Comparison of ENCODE assay signal across 22 cellular contexts in genomic region chr17:18015603-18016002, GRCh38. TPM values are rescaled to one million over a fixed set of nuclear protein-coding genes. Genes with fewer than 3 reads are reported as not detected.
"Had no signal": no experiment of that assay in that cellular context is flagged by ENCODE, and none has a peak within 500 bp of the region (broad histone marks: within the 10 kb centered on the region; RNA-seq: fewer than 3 reads in every experiment).

No MANE protein-coding gene starts in this region.

- H3K27me3 ChIP-seq: adrenal gland, esophagus muscularis mucosa, gastroesophageal sphincter, neutrophil, sigmoid colon, thyroid gland had no signal

- FAIRE-seq: astrocyte, bronchial epithelial cell, endothelial cell of umbilical vein had no signal

- H3K27ac Mint-ChIP-seq: activated CD4-positive, alpha-beta memory T cell treated with anti-CD3 and anti-CD28 coated beads for 36 hours; activated CD4-positive, alpha-beta T cell treated with anti-CD3 and anti-CD28 coated beads for 36 hours; activated T-helper 1 cell treated with anti-CD3 and anti-CD28 coated beads, Interleukin-12 subunit alpha, Interleukin-12 subunit beta, Interleukin-2, Interleukin-4 antibody, amounts not matched to agents 30 ng/mL and 10 ng/mL and 1 ng/mL, durations not matched to agents 14 hours and 24 hours and 36 hours; dendritic cell treated with granulocyte-macrophage colony-stimulating factor and Interleukin-4, amounts not matched to agents 40 ng/mL and 50 ng/mL, for 4 days; memory B cell; WTC11 had no signal

- H3K27me3 Mint-ChIP-seq: activated CD4-positive, alpha-beta memory T cell treated with anti-CD3 and anti-CD28 coated beads for 36 hours; activated CD4-positive, alpha-beta T cell treated with anti-CD3 and anti-CD28 coated beads for 36 hours; dendritic cell treated with granulocyte-macrophage colony-stimulating factor and Interleukin-4, amounts not matched to agents 40 ng/mL and 50 ng/mL, for 4 days; memory B cell; naive thymus-derived CD8-positive, alpha-beta T cell had no signal

- H3K27ac ChIP-seq: adrenal gland, esophagus muscularis mucosa, gastroesophageal sphincter, neutrophil, sigmoid colon, thyroid gland had no signal

- H3K36me3 ChIP-seq: thyroid gland had no signal

- H3K36me3 Mint-ChIP-seq: WTC11 had no signal

- H3K9me3 ChIP-seq: adrenal gland, esophagus muscularis mucosa, gastroesophageal sphincter, neutrophil, sigmoid colon, thyroid gland had no signal

- ATAC-seq: activated CD4-positive, alpha-beta T cell treated with anti-CD3 and anti-CD28 coated beads for 36 hours; activated naive CD4-positive, alpha-beta T cell treated with anti-CD3 and anti-CD28 coated beads, Interleukin-2, amount 50 U/mL, for 72 hours; gastroesophageal sphincter; naive thymus-derived CD8-positive, alpha-beta T cell; WTC11 had no signal

- H3K4me3 Mint-ChIP-seq: activated CD4-positive, alpha-beta memory T cell treated with anti-CD3 and anti-CD28 coated beads for 36 hours; activated CD4-positive, alpha-beta T cell treated with anti-CD3 and anti-CD28 coated beads for 36 hours; activated T-helper 1 cell treated with anti-CD3 and anti-CD28 coated beads, Interleukin-12 subunit alpha, Interleukin-12 subunit beta, Interleukin-2, Interleukin-4 antibody, amounts not matched to agents 30 ng/mL and 10 ng/mL and 1 ng/mL, durations not matched to agents 14 hours and 24 hours and 36 hours; dendritic cell treated with granulocyte-macrophage colony-stimulating factor and Interleukin-4, amounts not matched to agents 40 ng/mL and 50 ng/mL, for 4 days; memory B cell; naive thymus-derived CD8-positive, alpha-beta T cell; WTC11 had no signal

- H3K9me3 Mint-ChIP-seq: activated CD4-positive, alpha-beta memory T cell treated with anti-CD3 and anti-CD28 coated beads for 36 hours; activated naive CD4-positive, alpha-beta T cell treated with anti-CD3 and anti-CD28 coated beads, Interleukin-2, amount 50 U/mL, for 72 hours; activated T-helper 1 cell treated with anti-CD3 and anti-CD28 coated beads, Interleukin-12 subunit alpha, Interleukin-12 subunit beta, Interleukin-2, Interleukin-4 antibody, amounts not matched to agents 30 ng/mL and 10 ng/mL and 1 ng/mL, durations not matched to agents 14 hours and 24 hours and 36 hours; dendritic cell treated with granulocyte-macrophage colony-stimulating factor and Interleukin-4, amounts not matched to agents 40 ng/mL and 50 ng/mL, for 4 days; memory B cell; naive thymus-derived CD8-positive, alpha-beta T cell; WTC11 had no signal

- H3K4me1 Mint-ChIP-seq: memory B cell; naive thymus-derived CD8-positive, alpha-beta T cell had no signal

- DNase-seq: activated CD4-positive, alpha-beta memory T cell treated with anti-CD3 and anti-CD28 coated beads for 36 hours; activated CD4-positive, alpha-beta T cell treated with anti-CD3 and anti-CD28 coated beads for 36 hours; activated gamma-delta T cell treated with Interleukin-2 at 50 U/mL for 16 hours; activated T-cell treated with anti-CD3 and anti-CD28 coated beads for 4 hours; adrenal gland; cerebellar nuclear complex; effector CD8-positive, alpha-beta T cell; naive thymus-derived CD8-positive, alpha-beta T cell; sigmoid colon; stimulated activated naive CD4-positive, alpha-beta T cell; thyroid gland had no signal

- H3K4me3 ChIP-seq: adrenal gland, esophagus muscularis mucosa, gastroesophageal sphincter, sigmoid colon, thyroid gland had no signal

RNA-seq across cellular contexts. Expression of gene DRC3, which starts 42.9 kb away (rescaled TPM):
- total RNA-seq: activated T-helper 1 cell treated with anti-CD3 and anti-CD28 coated beads, Interleukin-12 subunit alpha, Interleukin-12 subunit beta, Interleukin-2, Interleukin-4 antibody, amounts not matched to agents 30 ng/mL and 10 ng/mL and 1 ng/mL, durations not matched to agents 14 hours and 24 hours and 36 hours had no signal
